ENCODE assay signal across 8 cellular contexts in genomic region chr13:27170221-27170520, GRCh38. TPM values are rescaled to one million over a fixed set of nuclear protein-coding genes. Genes with fewer than 3 reads are reported as not detected.
DNase-seq lines count a peak whose midpoint lies in the region; ATAC-seq and TF ChIP-seq lines count a peak whose summit lies in the region.

No MANE protein-coding gene starts in this region.

- H3K36me3 ChIP-seq in mammary epithelial cell (ENCODE audit: insufficient read depth, low read length) (no peaks in the 10 kb centered on the region), mucosa of rectum (ENCODE audit: control insufficient read depth in 2 of 2, insufficient read depth in 2 of 2, low read length in 2 of 2) (no peaks in the 10 kb centered on the region)

- H3K4me3 ChIP-seq in LNCaP clone FGC (ENCODE audit: low read depth, low read length) = peak overlapping the region; percentile 65
- H3K4me3 ChIP-seq in mammary epithelial cell (replicated peaks in 1 of 3; ENCODE audit: insufficient read depth in 1 of 3, low read depth in 2 of 3, low read length in 3 of 3) = peak overlapping the region; percentile 61 to 76 (median 65)
- H3K4me3 ChIP-seq in mucosa of rectum (ENCODE audit: low read length in 2 of 2) = peak overlapping the region; percentile 67 to 87

- H3K4me1 ChIP-seq in mammary epithelial cell (ENCODE audit: insufficient read depth, low read length) (peaks cover 15% of the 10 kb centered on the region), mucosa of rectum (ENCODE audit: control insufficient read depth in 2 of 2, insufficient read depth in 2 of 2, low read length in 2 of 2) (peaks cover 22 to 27% of the 10 kb centered on the region in 2 donors)

- CTCF ChIA-PET in mammary epithelial cell (lab: Charles Lee; ENCODE audit: low non-redundant PET) = interaction anchor here (0.6 to 0.7 kb wide), 3 partner anchors 127 to 984 kb away, joined by 3 to 12 read pairs (median 5); no protein-coding TSS in a partner anchor

- peak overlapping the region; percentile 72 for H3K27ac ChIP-seq in mammary epithelial cell (ENCODE audit: insufficient read depth, low read depth, low read length)
- H3K27ac ChIP-seq in mucosa of rectum (ENCODE audit: low read depth in 2 of 2, low read length in 2 of 2) = peak overlapping the region; percentile 82 to 86

- H3K9me3 ChIP-seq in mammary epithelial cell (replicated peaks; ENCODE audit: insufficient read depth, low read length) (no peaks in the 10 kb centered on the region), mucosa of rectum (ENCODE audit: control insufficient read depth in 2 of 2, low read length in 2 of 2) (no peaks in the 10 kb centered on the region)

- peaks cover 56% of the 10 kb centered on the region for H3K79me2 ChIP-seq in mammary epithelial cell (ENCODE audit: insufficient read depth, low read length)

- no peaks in the 10 kb centered on the region for H3K27me3 ChIP-seq in mammary epithelial cell (ENCODE audit: insufficient read depth, low read length)
- H3K27me3 ChIP-seq in mucosa of rectum (ENCODE audit: control insufficient read depth in 2 of 2, insufficient read depth in 2 of 2, low read length in 2 of 2) = no peaks in the 10 kb centered on the region

- DNase-seq in GM03348 (ENCODE audit: low spot score) (peak; percentile 54), LNCaP clone FGC (ENCODE audit: low read depth) (no peak), mammary epithelial cell (peak; percentile 70), NCI-H82 (lab: John Stamatoyannopoulos, UW) (no peak)
- DNase-seq in stimulated activated CD4-positive, alpha-beta T cell treated with anti-CD3 and anti-CD28 coated beads, Interleukin-4, amount 100 ng/mL, for 1 hour = no peak

- dilution Hi-C loops in mammary epithelial cell (cut with HindIII; ENCODE audit: low sequenced_read_pairs) = no loop called here

- ATAC-seq in GM19452 (IDR thresholded peaks at IDR 0.05; ENCODE audit: unreplicated experiment) = no peak
- no peak for ATAC-seq in HG03175 (IDR thresholded peaks at IDR 0.05; ENCODE audit: unreplicated experiment)

- 18% methylated on average over 4 of the region's 4 CpGs for WGBS in mammary epithelial cell (ENCODE audit: low coverage, missing lambda C conversion rate)

- TF ChIP-seq CTCF in LNCaP clone FGC (IDR thresholded peaks at IDR 0.05; ENCODE audit: control insufficient read depth, extremely low read depth, insufficient read depth) (no peak), mammary epithelial cell (conservative IDR thresholded peaks at IDR 0.05 in 1 of 2, IDR thresholded peaks at IDR 0.05 in 1 of 2; ENCODE audit: extremely low read depth in 1 of 2, insufficient read depth in 1 of 2, low read depth in 1 of 2, low read length in 2 of 2) (no peak)

- H3K9ac ChIP-seq in mammary epithelial cell (ENCODE audit: insufficient read depth, low read length) (peak overlapping the region; percentile 80), mucosa of rectum (ENCODE audit: low read depth in 1 of 2, low read length in 2 of 2) (peak overlapping the region; percentile 87 to 88)

- peak overlapping the region; percentile 69 for H3K4me2 ChIP-seq in mammary epithelial cell (ENCODE audit: insufficient read depth, low read depth, low read length)

- peak overlapping the region; percentile 91 for H2AFZ ChIP-seq in mammary epithelial cell (ENCODE audit: low read depth, low read length)

- peaks cover 2% of the 10 kb centered on the region for H4K20me1 ChIP-seq in mammary epithelial cell (ENCODE audit: insufficient read depth, low read length)

- in situ Hi-C loops in mammary epithelial cell (cut with MboI; ENCODE audit: low sequenced_read_pairs in 2 of 2) = no loop called here

- BruUV-seq in mammary epithelial cell (replicated peaks; lab: Mats Ljungman, UMichigan) = no TSS peak

- intact Hi-C loops in mammary epithelial cell (cut with micrococcal nuclease) = loop anchor here (1.0 to 10.0 kb wide), 4 partner anchors 81 to 185 kb away; partner anchors contain the start of genes RASL11A and RPL21

RNA-seq across cellular contexts. Expression of gene USP12, which starts 1.4 kb away (rescaled TPM):
- 10 to 100 TPM; 19.7 to 22.3 TPM for total RNA-seq in mammary epithelial cell
- polyA plus RNA-seq in mammary epithelial cell = 6.1 TPM
- 4.9 TPM for polyA minus RNA-seq in mammary epithelial cell

Comparison
In these comparisons a context has a peak if more than half of its experiments do, and no peak if none do; other contexts are left out.
1. DNase-seq: peak in GM03348 (single experiment) and mammary epithelial cell (single experiment); none in LNCaP clone FGC (single experiment), NCI-H82 (single experiment) and stimulated activated CD4-positive, alpha-beta T cell treated with anti-CD3 and anti-CD28 coated beads, Interleukin-4, amount 100 ng/mL, for 1 hour (single experiment).
2. Peak in every context shown above with its lines, with median percentiles within 50 percentile points of each other: H3K4me3 ChIP-seq.